Comparison of ENCODE assay signal across 20 cellular contexts in the genomic region with DNA sequence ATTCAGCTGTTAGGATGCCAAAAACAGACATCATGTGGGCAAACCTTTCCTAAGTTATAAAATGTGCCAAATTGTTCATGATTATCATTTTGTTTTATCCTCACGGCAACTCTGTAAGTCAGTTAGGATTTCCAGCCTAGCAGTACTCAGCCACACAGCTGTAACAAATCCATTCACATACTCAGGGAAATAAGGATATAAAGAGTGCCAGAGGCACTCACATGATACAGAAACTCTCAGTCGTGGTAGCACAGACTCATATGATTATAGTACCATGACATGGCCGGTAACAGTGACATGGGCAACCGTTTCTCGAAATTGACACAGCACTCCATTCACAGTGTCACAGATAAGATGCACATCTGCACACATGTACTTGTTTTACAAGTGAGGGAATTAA.
A peak's percentile ranks its signal among the peaks of the same experiment; 100 is the strongest.
DNase-seq lines count a peak whose midpoint lies in the region; ATAC-seq and TF ChIP-seq lines count a peak whose summit lies in the region.
"Had no signal": no experiment of that assay in that cellular context is flagged by ENCODE, and none has a peak within 500 bp of the region (broad histone marks: within the 10 kb centered on the region; RNA-seq: fewer than 3 reads in every experiment).

No MANE protein-coding gene starts in this region.

- H3K9me3 ChIP-seq in IMR-90 (ENCODE audit: control insufficient read depth, insufficient read depth, low read length), result no peaks in the 10 kb centered on the region
- no peaks in the 10 kb centered on the region for H3K9me3 ChIP-seq in esophagus muscularis mucosa
- no peaks in the 10 kb centered on the region for H3K9me3 ChIP-seq in left lung
- H3K9me3 ChIP-seq: A549 had no signal

- H3K9ac ChIP-seq in IMR-90 (ENCODE audit: low read depth, low read length), result 0 out of 2 replicates have a peak overlapping the region, but pooled peaks have one; percentile 24

- H3K27me3 ChIP-seq in IMR-90 (ENCODE audit: control insufficient read depth, insufficient read depth, low read length) (no peaks in the 10 kb centered on the region), esophagus muscularis mucosa (no peaks in the 10 kb centered on the region), left lung (no peaks in the 10 kb centered on the region)

- H2BK120ac ChIP-seq in IMR-90 (ENCODE audit: low read depth, low read length), result peak overlapping the region; percentile 58

- H3K14ac ChIP-seq in IMR-90 (replicated peaks; ENCODE audit: low read depth, low read length), result 0 out of 2 replicates have a peak overlapping the region, but pooled peaks have one; percentile 19

- H2AFZ ChIP-seq in IMR-90 (replicated peaks; ENCODE audit: low read length, poor library complexity), result peak overlapping the region; percentile 53

- WGBS in IMR-90 (ENCODE audit: extremely low coverage in 2 of 2, insufficient read length in 1 of 2), 2 experiments, result no CpG with 5 or more reads among the region's 5 CpGs
- WGBS in esophagus muscularis mucosa, result 68% methylated on average over 5 of the region's 5 CpGs

- H3K9me3 Mint-ChIP-seq in nephron, result no peaks in the 10 kb centered on the region
- H3K9me3 Mint-ChIP-seq in T-helper 2 cell treated with Interferon-gamma antibody and Interleukin-4, amounts not matched to agents 5 μg/mL and 100 μg/mL, for 36 hours, result no peaks in the 10 kb centered on the region
- H3K9me3 Mint-ChIP-seq: HFFc6 had no signal

- in situ Hi-C loops in IMR-90 (cut with MboI; ENCODE audit: low sequenced_read_pairs), result no loop called here

- H3K4me1 ChIP-seq in IMR-90 (ENCODE audit: control insufficient read depth, insufficient read depth, low read length) (peaks cover 3% of the 10 kb centered on the region), esophagus muscularis mucosa (peaks cover 0 to 33% (median 30%) of the 10 kb centered on the region in 4 donors), left lung (no peaks in the 10 kb centered on the region)
- H3K4me1 ChIP-seq: A549 had no signal

- H4K91ac ChIP-seq in IMR-90 (ENCODE audit: insufficient read depth, low read depth, low read length), result no peak overlapping the region

- H3K23ac ChIP-seq in IMR-90 (ENCODE audit: low read depth, low read length), result peak overlapping the region; percentile 21; the same call in 1 of the 2 replicates

- CTCF ChIA-PET in IMR-90 (lab: Yijun Ruan, JAX), result no interaction called here

- peak overlapping the region; percentile 33; the same call in 1 of the 2 replicates for H3K4ac ChIP-seq in IMR-90 (ENCODE audit: low read depth, low read length)

- dilution Hi-C loops in IMR-90 (cut with HindIII; ENCODE audit: low sequenced_read_pairs, unreplicated experiment), result no loop called here

- H3K56ac ChIP-seq in IMR-90 (ENCODE audit: extremely low read depth, insufficient read depth, low read length), result no peak overlapping the region

- H3K27ac ChIP-seq in IMR-90 (ENCODE audit: insufficient read depth, low read length) (peak overlapping the region; percentile 67; the same call in 1 of the 2 replicates), esophagus muscularis mucosa (replicated peaks in 1 of 4) (peak overlapping the region; percentile 7 to 45 (median 28)), left lung (no peak overlapping the region)
- H3K27ac ChIP-seq: 22Rv1, A549, C4-2B had no signal

- H2BK5ac ChIP-seq in IMR-90 (ENCODE audit: low read depth, low read length, poor library complexity, severe bottlenecking), result no peak overlapping the region

- H2AK9ac ChIP-seq in IMR-90 (replicated peaks; ENCODE audit: low read depth, low read length, poor library complexity), result no peak overlapping the region

- no peak overlapping the region for H3K4me2 ChIP-seq in IMR-90 (ENCODE audit: low read depth, low read length)
- H3K4me2 ChIP-seq: A549 had no signal

- no peaks in the 10 kb centered on the region for H4K20me1 ChIP-seq in IMR-90 (ENCODE audit: insufficient read depth, low read length)

- no TSS peak for BruUV-seq in IMR-90 (replicated peaks; lab: Mats Ljungman, UMichigan)

- H3K4me1 Mint-ChIP-seq in nephron, result peaks cover 25% of the 10 kb centered on the region
- H3K4me1 Mint-ChIP-seq in T-helper 2 cell treated with Interferon-gamma antibody and Interleukin-4, amounts not matched to agents 5 μg/mL and 100 μg/mL, for 36 hours (ENCODE audit: low read depth), result no peaks in the 10 kb centered on the region

- peak overlapping the region; percentile 25; the same call in 1 of the 3 replicates for H2BK15ac ChIP-seq in IMR-90 (ENCODE audit: low read depth, low read length)

- ATAC-seq in IMR-90 (ENCODE audit: low read depth) (no peak), left lung (peak; percentile 44)
- ATAC-seq: A549, GM12878, HCT116 had no signal

- peak overlapping the region; percentile 4 to 82; a peak in 2 of 4 replicates for H4K8ac ChIP-seq in IMR-90 (ENCODE audit: low read depth in 2 of 2, low read length in 2 of 2)

- intact Hi-C loops in IMR-90 (cut with micrococcal nuclease) (no loop called here), esophagus muscularis mucosa (cut with DNase I) (no loop called here), left lung (cut with DNase I) (no loop called here)

- no peaks in the 10 kb centered on the region for H3K27me3 Mint-ChIP-seq in nephron (ENCODE audit: low read depth)
- no peaks in the 10 kb centered on the region for H3K27me3 Mint-ChIP-seq in T-helper 2 cell treated with Interferon-gamma antibody and Interleukin-4, amounts not matched to agents 5 μg/mL and 100 μg/mL, for 36 hours (ENCODE audit: low read depth)
- H3K27me3 Mint-ChIP-seq: CD4-positive, alpha-beta T cell had no signal

- TF ChIP-seq CTCF in IMR-90 (conservative IDR thresholded peaks at IDR 0.05; ENCODE audit: low read depth, low read length) (no peak), esophagus muscularis mucosa (IDR thresholded peaks at IDR 0.05) (no peak), left lung (IDR thresholded peaks at IDR 0.05) (no peak), nephron (IDR thresholded peaks at IDR 0.05; ENCODE audit: unreplicated experiment in 3 of 3) (no peak)

- POLR2A ChIA-PET in IMR-90 (lab: Charles Lee; ENCODE audit: unreplicated experiment), result no interaction called here

- peak overlapping the region; percentile 89 for H3K18ac ChIP-seq in IMR-90 (ENCODE audit: low read depth, low read length)

- H3K4me3 Mint-ChIP-seq in nephron, result no peak overlapping the region
- H3K4me3 Mint-ChIP-seq in T-helper 2 cell treated with Interferon-gamma antibody and Interleukin-4, amounts not matched to agents 5 μg/mL and 100 μg/mL, for 36 hours, result no peak overlapping the region
- H3K4me3 Mint-ChIP-seq: CD4-positive, alpha-beta T cell had no signal

- 0 out of 2 replicates have a peak, but pooled peaks cover 5% of the 10 kb centered on the region for H3K9me1 ChIP-seq in IMR-90 (ENCODE audit: insufficient read depth, low read length)

- peak; percentile 7 for DNase-seq in IMR-90
- DNase-seq in esophagus muscularis mucosa (ENCODE audit: extremely low spot score), result no peak
- DNase-seq in left lung, result no peak
- no peak for DNase-seq in COLO668 (lab: John Stamatoyannopoulos, UW; ENCODE audit: unreplicated experiment)
- no peak for DNase-seq in GM03348 (ENCODE audit: low spot score)
- no peak for DNase-seq in activated CD4-positive, alpha-beta T cell treated with anti-CD3 and anti-CD28 coated beads, Interleukin-2, amount 50 U/mL, for 4 hours
- DNase-seq in T-helper 2 cell treated with Interferon-gamma antibody and Interleukin-4, amounts not matched to agents 5 μg/mL and 100 μg/mL, for 36 hours (ENCODE audit: low spot score), result no peak
- DNase-seq: AML-193; CD4-positive, alpha-beta T cell; DMS79 treated with DMSO at 0.1 percent for 48 hours; GF-D8; GOT3; H7 had no signal

- TF ChIP-seq POLR2A in IMR-90 (IDR thresholded peaks at IDR 0.05; ENCODE audit: low read depth, low read length) (no peak), esophagus muscularis mucosa (IDR thresholded peaks at IDR 0.05; ENCODE audit: low read depth) (no peak)

- H2BK20ac ChIP-seq in IMR-90 (ENCODE audit: low read depth, low read length), result peak overlapping the region; percentile 86

- no peak for TF ChIP-seq EP300 in esophagus muscularis mucosa (IDR thresholded peaks at IDR 0.05)

- H3K79me1 ChIP-seq in IMR-90 (ENCODE audit: low read depth in 1 of 2, low read length in 2 of 2), result no peaks in the 10 kb centered on the region

- TF ChIP-seq RAD21 in IMR-90 (IDR thresholded peaks at IDR 0.05; ENCODE audit: low read length), result no peak

- H4K5ac ChIP-seq in IMR-90 (ENCODE audit: low read depth, low read length), result peak overlapping the region; percentile 90

- no peaks in the 10 kb centered on the region for H3K36me3 Mint-ChIP-seq in nephron (ENCODE audit: low read depth)
- H3K36me3 Mint-ChIP-seq in T-helper 2 cell treated with Interferon-gamma antibody and Interleukin-4, amounts not matched to agents 5 μg/mL and 100 μg/mL, for 36 hours (ENCODE audit: low read depth), result no peaks in the 10 kb centered on the region

- peak overlapping the region in 2 of 3 experiments; percentile 29 to 45 for H3K27ac Mint-ChIP-seq in nephron
- no peak overlapping the region for H3K27ac Mint-ChIP-seq in T-helper 2 cell treated with Interferon-gamma antibody and Interleukin-4, amounts not matched to agents 5 μg/mL and 100 μg/mL, for 36 hours
- H3K27ac Mint-ChIP-seq: CD4-positive, alpha-beta T cell had no signal

- H3K36me3 ChIP-seq in IMR-90 (ENCODE audit: control insufficient read depth, insufficient read depth, low read length) (no peaks in the 10 kb centered on the region), esophagus muscularis mucosa (no peaks in the 10 kb centered on the region), left lung (no peaks in the 10 kb centered on the region)

- H3K4me3 ChIP-seq in IMR-90 (ENCODE audit: insufficient read depth, low read depth, low read length), result no peak overlapping the region
- H3K4me3 ChIP-seq in esophagus muscularis mucosa, result no peak overlapping the region
- no peak overlapping the region for H3K4me3 ChIP-seq in left lung
- H3K4me3 ChIP-seq: A549, GM12878 had no signal

- H2AK5ac ChIP-seq in IMR-90 (ENCODE audit: low read depth, low read length), result peak overlapping the region; percentile 49; the same call in 1 of the 2 replicates

TF ChIP-seq in IMR-90, 13 proteins besides CTCF, POLR2A, EP300 and RAD21 (continues in another document):
- TF ChIP-seq NFE2L2 (IDR thresholded peaks at IDR 0.05; ENCODE audit: low read depth, low read length), result no peak
- TF ChIP-seq MAZ (IDR thresholded peaks at IDR 0.05; ENCODE audit: borderline replicate concordance, low read depth, low read length), result no peak
- no peak for TF ChIP-seq RFX5 (IDR thresholded peaks at IDR 0.05; ENCODE audit: low read depth, low read length)
- TF ChIP-seq, protein P1, sequence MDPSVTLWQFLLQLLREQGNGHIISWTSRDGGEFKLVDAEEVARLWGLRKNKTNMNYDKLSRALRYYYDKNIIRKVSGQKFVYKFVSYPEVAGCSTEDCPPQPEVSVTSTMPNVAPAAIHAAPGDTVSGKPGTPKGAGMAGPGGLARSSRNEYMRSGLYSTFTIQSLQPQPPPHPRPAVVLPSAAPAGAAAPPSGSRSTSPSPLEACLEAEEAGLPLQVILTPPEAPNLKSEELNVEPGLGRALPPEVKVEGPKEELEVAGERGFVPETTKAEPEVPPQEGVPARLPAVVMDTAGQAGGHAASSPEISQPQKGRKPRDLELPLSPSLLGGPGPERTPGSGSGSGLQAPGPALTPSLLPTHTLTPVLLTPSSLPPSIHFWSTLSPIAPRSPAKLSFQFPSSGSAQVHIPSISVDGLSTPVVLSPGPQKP (IDR thresholded peaks at IDR 0.05; ENCODE audit: borderline replicate concordance, low read depth, low read length), result no peak
- no peak for TF ChIP-seq RCOR1 (IDR thresholded peaks at IDR 0.05; ENCODE audit: insufficient replicate concordance, low read length)
- no peak for TF ChIP-seq FOS (IDR thresholded peaks at IDR 0.05; ENCODE audit: low read depth, low read length)

Comparison
In these comparisons a context has a peak if more than half of its experiments do, and no peak if none do; other contexts are left out.
1. H3K27ac ChIP-seq: peak in IMR-90 (single experiment) and esophagus muscularis mucosa (4 of 4); none in left lung (0 of 2).